1 cellular context compared by ENCODE assay signal in genomic region chr19:33224694-33225457, GRCh38.
A peak's percentile ranks its signal among the peaks of the same experiment; 100 is the strongest.
TF ChIP-seq lines count a peak whose summit lies in the region.

No MANE protein-coding gene starts in this region.

TF ChIP-seq in HepG2, 621 proteins besides CTCF, POLR2A, EP300 and RAD21 (continued from another document):
- TF ChIP-seq GMEB1 (CRISPR knock-in tag; IDR thresholded peaks at IDR 0.05; ENCODE audit: borderline replicate concordance), result no peak
- TF ChIP-seq PTBP1 (IDR thresholded peaks at IDR 0.05; ENCODE audit: low read depth, low read length, poor library complexity, severe bottlenecking), result no peak
- no peak for TF ChIP-seq YEATS2 (CRISPR knock-in tag; IDR thresholded peaks at IDR 0.05; ENCODE audit: borderline replicate concordance)
- TF ChIP-seq ZNF460 (CRISPR knock-in tag; IDR thresholded peaks at IDR 0.05; ENCODE audit: borderline replicate concordance), result no peak
- TF ChIP-seq ARID2 (CRISPR knock-in tag; IDR thresholded peaks at IDR 0.05; ENCODE audit: borderline replicate concordance), result no peak
- no peak for TF ChIP-seq ZNF205 (CRISPR knock-in tag; IDR thresholded peaks at IDR 0.05)
- no peak for TF ChIP-seq ZSCAN21 (CRISPR knock-in tag; IDR thresholded peaks at IDR 0.05; ENCODE audit: borderline replicate concordance)
- TF ChIP-seq SNAI1 (CRISPR knock-in tag; IDR thresholded peaks at IDR 0.05; ENCODE audit: borderline replicate concordance), result 0 out of 2 replicates have a peak, but pooled peaks have one; percentile 41
- TF ChIP-seq ZNF292 (CRISPR knock-in tag; IDR thresholded peaks at IDR 0.05; ENCODE audit: borderline replicate concordance, low read depth), result no peak
- no peak for TF ChIP-seq BRF2 (CRISPR knock-in tag; IDR thresholded peaks at IDR 0.05)
- no peak for TF ChIP-seq ZNF17 (CRISPR knock-in tag; IDR thresholded peaks at IDR 0.05)
- TF ChIP-seq ZBTB8A (CRISPR knock-in tag; IDR thresholded peaks at IDR 0.05; ENCODE audit: borderline replicate concordance, low read depth), result no peak
- no peak for TF ChIP-seq SMYD3 (CRISPR knock-in tag; IDR thresholded peaks at IDR 0.05)
